8 cellular contexts compared by ENCODE assay signal in the genomic region with DNA sequence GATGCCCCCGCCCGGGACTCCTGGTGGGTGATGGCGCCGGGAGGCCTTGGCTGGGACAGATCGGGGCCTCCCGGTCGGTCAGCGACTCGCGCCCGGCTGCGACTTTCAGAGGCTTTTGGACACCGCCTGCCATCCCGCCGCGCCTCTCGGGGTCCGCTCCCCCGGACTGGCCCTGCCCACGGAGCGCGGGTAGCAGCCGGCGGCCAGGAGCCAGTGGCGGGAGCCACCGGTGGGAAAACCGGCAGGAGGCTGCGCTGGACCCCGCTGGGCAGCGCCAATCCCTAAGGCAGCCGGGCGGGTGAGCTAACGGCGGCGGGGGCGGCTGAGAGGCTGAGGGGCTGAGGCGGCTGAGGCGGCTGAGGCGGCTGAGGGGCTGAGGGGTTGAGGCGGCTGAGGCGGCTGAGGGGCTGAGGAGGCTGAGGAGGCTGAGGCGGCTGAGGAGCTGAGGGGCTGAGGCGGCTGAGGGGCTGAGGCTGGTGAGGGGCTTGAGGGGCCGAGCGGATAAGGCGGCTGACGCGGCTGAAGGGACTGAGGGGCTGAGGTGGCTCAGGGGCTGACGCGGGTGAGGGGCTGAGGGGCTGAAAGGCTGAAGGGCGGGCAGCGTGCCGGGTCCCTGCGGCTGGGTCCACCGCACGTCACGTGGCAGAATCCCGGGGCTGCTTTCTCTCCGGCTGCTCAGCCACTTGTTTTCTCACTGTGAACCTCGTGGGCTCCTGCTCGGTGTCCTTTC. TPM values are rescaled to one million over a fixed set of nuclear protein-coding genes. Genes with fewer than 3 reads are reported as not detected.
DNase-seq lines count a peak whose midpoint lies in the region; ATAC-seq and TF ChIP-seq lines count a peak whose summit lies in the region.
"Not testable (repeated sequence)": the region's sequence is repeated elsewhere in the genome, so short reads cannot be mapped to it uniquely, and the experiment has no call there.

No MANE protein-coding gene starts in this region.

- not testable (repeated sequence) for H2BK5ac ChIP-seq in mesendoderm (ENCODE audit: low read length)

- H4K5ac ChIP-seq in mesendoderm (ENCODE audit: low read length): not testable (repeated sequence)

- not testable (repeated sequence) for TF ChIP-seq CTCF in retinal pigment epithelial cell (conservative IDR thresholded peaks at IDR 0.05; ENCODE audit: low read depth, low read length); vagina (IDR thresholded peaks at IDR 0.05)

- not testable (repeated sequence) for H3K18ac ChIP-seq in mesendoderm (ENCODE audit: low read length)

- DNase-seq in ELR (ENCODE audit: low read depth) (peak; percentile 19), NCI-H82 treated with DMSO at 0.1 percent for 48 hours (lab: John Stamatoyannopoulos, UW; ENCODE audit: unreplicated experiment) (peak; percentile 29), left ventricle myocardium superior (peak; percentile 33), mesendoderm (peak; percentile 9)
- DNase-seq in activated naive CD8-positive, alpha-beta T cell treated with anti-CD3 and anti-CD28 coated beads, Interleukin-2, amount 10 ng/mL, durations not matched to agents 7 days and 5 days: peak; percentile 39
- DNase-seq in effector memory CD4-positive, alpha-beta T cell; retinal pigment epithelial cell (ENCODE audit: low read depth); vagina (ENCODE audit: extremely low spot score in 2 of 2): not testable (repeated sequence)

- peaks cover 17% of the 10 kb centered on the region for H3K27me3 ChIP-seq in effector memory CD4-positive, alpha-beta T cell (replicated peaks; ENCODE audit: control insufficient read depth, insufficient read depth, low read length, poor library complexity, severe bottlenecking)
- not testable (repeated sequence) for H3K27me3 ChIP-seq in mesendoderm (ENCODE audit: insufficient read depth, low read length, poor library complexity); vagina

- intact Hi-C loops in left ventricle myocardium superior (cut with micrococcal nuclease); vagina (cut with DNase I): not testable (repeated sequence)

- not testable (repeated sequence) for TF ChIP-seq POLR2A in vagina (IDR thresholded peaks at IDR 0.05)

- H3K23ac ChIP-seq in mesendoderm (ENCODE audit: low read length): not testable (repeated sequence)

- H3K27ac Mint-ChIP-seq in activated naive CD8-positive, alpha-beta T cell treated with anti-CD3 and anti-CD28 coated beads, Interleukin-2, amount 10 ng/mL, durations not matched to agents 7 days and 5 days: not testable (repeated sequence)

- peak overlapping the region; percentile 80 for H3K56ac ChIP-seq in mesendoderm (ENCODE audit: low read length)

- WGBS in mesendoderm (ENCODE audit: extremely low coverage, insufficient coverage, low lambda C conversion rate): no CpG with 5 or more reads among the region's 61 CpGs

- H3K79me1 ChIP-seq in mesendoderm (ENCODE audit: low read length): not testable (repeated sequence)

- H3K9me3 Mint-ChIP-seq in activated naive CD8-positive, alpha-beta T cell treated with anti-CD3 and anti-CD28 coated beads, Interleukin-2, amount 10 ng/mL, durations not matched to agents 7 days and 5 days: not testable (repeated sequence)

- not testable (repeated sequence) for H2BK120ac ChIP-seq in mesendoderm (ENCODE audit: low read depth, low read length)

- not testable (repeated sequence) for H2AK5ac ChIP-seq in mesendoderm (ENCODE audit: low read length)

- H3K9ac ChIP-seq in mesendoderm (ENCODE audit: low read length): peak overlapping the region; percentile 49

- H3K4ac ChIP-seq in mesendoderm (ENCODE audit: low read depth, low read length): not testable (repeated sequence)

- H3K79me2 ChIP-seq in mesendoderm (ENCODE audit: control insufficient read depth, insufficient read depth, low read length): not testable (repeated sequence)

- not testable (repeated sequence) for H3K4me1 Mint-ChIP-seq in activated naive CD8-positive, alpha-beta T cell treated with anti-CD3 and anti-CD28 coated beads, Interleukin-2, amount 10 ng/mL, durations not matched to agents 7 days and 5 days

- peak overlapping the region; percentile 42 for H3K4me2 ChIP-seq in mesendoderm (ENCODE audit: low read length)

- not testable (repeated sequence) for H3K4me1 ChIP-seq in effector memory CD4-positive, alpha-beta T cell (ENCODE audit: control insufficient read depth, insufficient read depth, low read length, poor library complexity, severe bottlenecking); mesendoderm (ENCODE audit: control insufficient read depth, low read depth, low read length); vagina

- H4K8ac ChIP-seq in mesendoderm (ENCODE audit: low read depth, low read length): not testable (repeated sequence)

- H3K36me3 Mint-ChIP-seq in activated naive CD8-positive, alpha-beta T cell treated with anti-CD3 and anti-CD28 coated beads, Interleukin-2, amount 10 ng/mL, durations not matched to agents 7 days and 5 days: not testable (repeated sequence)

- peaks cover 35% of the 10 kb centered on the region for H3K27me3 Mint-ChIP-seq in activated naive CD8-positive, alpha-beta T cell treated with anti-CD3 and anti-CD28 coated beads, Interleukin-2, amount 10 ng/mL, durations not matched to agents 7 days and 5 days

- not testable (repeated sequence) for ATAC-seq in activated naive CD8-positive, alpha-beta T cell treated with anti-CD3 and anti-CD28 coated beads, Interleukin-2, amount 10 ng/mL, durations not matched to agents 7 days and 5 days (ENCODE audit: low read depth)
- ATAC-seq in left ventricle myocardium superior: peak; percentile 55

- H3K36me3 ChIP-seq in effector memory CD4-positive, alpha-beta T cell (ENCODE audit: control insufficient read depth, insufficient read depth, low read length); mesendoderm (ENCODE audit: control insufficient read depth, insufficient read depth, low read length); vagina: not testable (repeated sequence)

- peak overlapping the region; percentile 60 for H3K4me3 Mint-ChIP-seq in activated naive CD8-positive, alpha-beta T cell treated with anti-CD3 and anti-CD28 coated beads, Interleukin-2, amount 10 ng/mL, durations not matched to agents 7 days and 5 days

- POLR2A ChIA-PET in activated naive CD8-positive, alpha-beta T cell treated with anti-CD3 and anti-CD28 coated beads, Interleukin-2, amount 10 ng/mL, durations not matched to agents 7 days and 5 days (lab: Charles Lee): not testable (repeated sequence)

- not testable (repeated sequence) for H2BK15ac ChIP-seq in mesendoderm (replicated peaks; ENCODE audit: low read depth)

- H3K4me3 ChIP-seq in effector memory CD4-positive, alpha-beta T cell (ENCODE audit: insufficient read depth, low read depth, low read length, poor library complexity, severe bottlenecking): peak overlapping the region; percentile 39
- not testable (repeated sequence) for H3K4me3 ChIP-seq in mesendoderm (ENCODE audit: low read length)
- H3K4me3 ChIP-seq in retinal pigment epithelial cell (ENCODE audit: low read length): peak overlapping the region; percentile 39
- peak overlapping the region; percentile 14 to 33 for H3K4me3 ChIP-seq in vagina

- H3K9me3 ChIP-seq in effector memory CD4-positive, alpha-beta T cell (ENCODE audit: control insufficient read depth, low read length); vagina: not testable (repeated sequence)

- H3K27ac ChIP-seq in effector memory CD4-positive, alpha-beta T cell (ENCODE audit: insufficient read depth, low read length, poor library complexity, severe bottlenecking); mesendoderm (ENCODE audit: low read depth, low read length); vagina: not testable (repeated sequence)

RNA-seq across cellular contexts. Expression of gene ZNF624, which starts 13.4 kb away (rescaled TPM):
- 1 to 10 TPM; 7.4 to 8.3 TPM for total RNA-seq in activated naive CD8-positive, alpha-beta T cell treated with anti-CD3 and anti-CD28 coated beads, Interleukin-2, amount 10 ng/mL, durations not matched to agents 7 days and 5 days
- 1.4 TPM for total RNA-seq in left ventricle myocardium superior
- polyA plus RNA-seq in mesendoderm (2013, experiment 1 of 2): 1.3 TPM
- polyA plus RNA-seq in mesendoderm (2013, experiment 2 of 2): 1.1 TPM
- 15.5 TPM for total RNA-seq in vagina

RNA-seq across cellular contexts. Expression of gene CCDC144A, which starts 23.0 kb away (rescaled TPM):
- total RNA-seq in activated naive CD8-positive, alpha-beta T cell treated with anti-CD3 and anti-CD28 coated beads, Interleukin-2, amount 10 ng/mL, durations not matched to agents 7 days and 5 days: 1 to 10 TPM; 2.9 to 4.8 TPM
- 1.9 TPM for total RNA-seq in left ventricle myocardium superior
- polyA plus RNA-seq in mesendoderm (2013, experiment 1 of 2): 0.24 TPM
- polyA plus RNA-seq in mesendoderm (2013, experiment 2 of 2): 0.31 TPM
- total RNA-seq in vagina: 2.5 TPM
